Comparison of ENCODE assay signal across 9 cellular contexts in the genomic region with DNA sequence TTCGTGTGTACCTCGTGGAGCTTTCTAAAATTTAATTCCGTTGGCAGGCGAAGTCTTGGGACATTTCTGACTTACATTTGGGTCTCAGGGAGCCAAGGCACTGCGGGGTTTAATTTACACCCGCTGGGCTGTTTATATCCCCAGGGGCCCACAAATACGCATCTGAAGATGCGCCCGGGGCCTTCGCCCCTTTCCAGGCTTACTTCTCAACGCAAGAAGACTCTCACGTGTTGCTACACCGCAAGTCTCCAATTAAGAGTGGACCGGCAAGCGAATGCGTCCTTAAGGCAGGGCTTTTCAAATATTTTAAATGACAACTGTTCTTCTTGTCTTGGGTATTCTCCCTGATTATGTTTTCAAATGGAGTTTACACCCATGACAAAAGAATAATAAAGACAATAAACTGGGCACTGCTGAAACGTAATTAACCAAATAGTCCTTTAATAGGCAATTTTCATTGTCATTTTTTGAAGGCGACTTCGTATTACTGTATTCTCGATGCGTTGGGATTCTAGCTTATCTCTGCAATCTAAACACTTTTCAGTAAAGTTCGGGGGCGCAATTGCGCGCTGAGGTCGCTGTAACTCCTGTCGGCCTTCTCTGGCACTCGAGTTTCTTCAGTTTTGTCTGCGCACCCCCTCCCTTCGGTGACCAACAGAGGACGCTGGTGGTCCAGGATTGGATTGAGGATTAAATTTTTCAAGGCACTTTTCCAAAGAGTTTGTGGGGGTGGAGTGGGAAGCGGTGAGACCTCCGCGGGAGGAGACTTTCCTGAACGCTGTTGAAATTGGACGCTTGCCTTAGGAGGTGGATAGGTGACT. TPM values are rescaled to one million over a fixed set of nuclear protein-coding genes. Genes with fewer than 3 reads are reported as not detected.
DNase-seq lines count a peak whose midpoint lies in the region; ATAC-seq and TF ChIP-seq lines count a peak whose summit lies in the region.
"Had no signal": no experiment of that assay in that cellular context is flagged by ENCODE, and none has a peak within 500 bp of the region (broad histone marks: within the 10 kb centered on the region; RNA-seq: fewer than 3 reads in every experiment).

No MANE protein-coding gene starts in this region.

- H3K9me3 ChIP-seq in heart right ventricle, result no peaks in the 10 kb centered on the region
- H3K9me3 ChIP-seq in psoas muscle, result no peaks in the 10 kb centered on the region
- no peaks in the 10 kb centered on the region for H3K9me3 ChIP-seq in Karpas-422 (ENCODE audit: low read length)

- peak overlapping the region; percentile 18; the same call in 1 of the 2 replicates for H3K9ac ChIP-seq in KMS-11
- no peak overlapping the region for H3K9ac ChIP-seq in Karpas-422 (ENCODE audit: low read length)

- H3K9me2 ChIP-seq in Karpas-422 (replicated peaks; ENCODE audit: insufficient read depth, low read length), result no peaks in the 10 kb centered on the region

- H3K4me2 ChIP-seq in KMS-11, result peak overlapping the region; percentile 79
- no peak overlapping the region for H3K4me2 ChIP-seq in Karpas-422 (ENCODE audit: low read depth, low read length, poor library complexity, severe bottlenecking)

- H3K4me1 Mint-ChIP-seq in activated T-helper 2 cell treated with anti-CD3 and anti-CD28 coated beads, Interferon-gamma antibody, Interleukin-2, Interleukin-4, amounts not matched to agents 10 μg/mL and 5 μg/mL and 100 μg/mL, durations not matched to agents 14 hours and 24 hours and 36 hours (ENCODE audit: low read depth), result peaks cover 25% of the 10 kb centered on the region

- H3K27ac Mint-ChIP-seq in activated T-helper 2 cell treated with anti-CD3 and anti-CD28 coated beads, Interferon-gamma antibody, Interleukin-2, Interleukin-4, amounts not matched to agents 10 μg/mL and 5 μg/mL and 100 μg/mL, durations not matched to agents 14 hours and 24 hours and 36 hours, result no peak overlapping the region
- H3K27ac Mint-ChIP-seq: CD4-positive, CD25-positive, alpha-beta regulatory T cell had no signal

- intact Hi-C loops in activated T-helper 2 cell treated with anti-CD3 and anti-CD28 coated beads, Interferon-gamma antibody, Interleukin-2, Interleukin-4, amounts not matched to agents 10 μg/mL and 5 μg/mL and 100 μg/mL, durations not matched to agents 14 hours and 24 hours and 36 hours (cut with micrococcal nuclease), result loop anchor here (2.0 kb wide), 1 partner anchor 1333 kb away; no protein-coding TSS in a partner anchor
- intact Hi-C loops in heart right ventricle (cut with DNase I), result loop anchor here (1.0 to 10.0 kb wide), 16 partner anchors 293 to 1333 kb away; no protein-coding TSS in a partner anchor
- intact Hi-C loops in psoas muscle (cut with DNase I), result loop anchor here (2.0 kb wide), 1 partner anchor 1167 kb away; no protein-coding TSS in a partner anchor

- H3K79me2 ChIP-seq in KMS-11 (ENCODE audit: insufficient read depth, low read depth) (no peaks in the 10 kb centered on the region), Karpas-422 (ENCODE audit: low read length) (no peaks in the 10 kb centered on the region)

- no peaks in the 10 kb centered on the region for H3K9me3 Mint-ChIP-seq in activated T-helper 2 cell treated with anti-CD3 and anti-CD28 coated beads, Interferon-gamma antibody, Interleukin-2, Interleukin-4, amounts not matched to agents 10 μg/mL and 5 μg/mL and 100 μg/mL, durations not matched to agents 14 hours and 24 hours and 36 hours

- no peaks in the 10 kb centered on the region for H3K36me3 Mint-ChIP-seq in activated T-helper 2 cell treated with anti-CD3 and anti-CD28 coated beads, Interferon-gamma antibody, Interleukin-2, Interleukin-4, amounts not matched to agents 10 μg/mL and 5 μg/mL and 100 μg/mL, durations not matched to agents 14 hours and 24 hours and 36 hours (ENCODE audit: low read depth)
- H3K36me3 Mint-ChIP-seq: CD4-positive, CD25-positive, alpha-beta regulatory T cell had no signal

- peak; percentile 6 to 79 (median 55) for ATAC-seq in heart right ventricle
- ATAC-seq in psoas muscle, result peak in 3 of 4 donors; percentile 14 to 59 (median 29)
- no peak for ATAC-seq in HG03095 (IDR thresholded peaks at IDR 0.05; ENCODE audit: unreplicated experiment)

- H3K27ac ChIP-seq in KMS-11 (no peak overlapping the region), heart right ventricle (peak overlapping the region in 9 of 10 donors; percentile 11 to 77 (median 69)), psoas muscle (no peak overlapping the region), Karpas-422 (ENCODE audit: low read length) (no peak overlapping the region)

- H3K27me3 Mint-ChIP-seq in activated T-helper 2 cell treated with anti-CD3 and anti-CD28 coated beads, Interferon-gamma antibody, Interleukin-2, Interleukin-4, amounts not matched to agents 10 μg/mL and 5 μg/mL and 100 μg/mL, durations not matched to agents 14 hours and 24 hours and 36 hours (ENCODE audit: low read depth), result peaks cover 60% of the 10 kb centered on the region

- peak; percentile 37 for DNase-seq in NCI-H1092 treated with DMSO at 0.1 percent for 48 hours (lab: John Stamatoyannopoulos, UW)
- DNase-seq in NCI-H1092 (lab: John Stamatoyannopoulos, UW), result no peak
- DNase-seq in activated T-helper 2 cell treated with anti-CD3 and anti-CD28 coated beads, Interferon-gamma antibody, Interleukin-2, Interleukin-4, amounts not matched to agents 10 μg/mL and 5 μg/mL and 100 μg/mL, durations not matched to agents 14 hours and 24 hours and 36 hours (ENCODE audit: low spot score), result no peak
- peak; percentile 57 to 78 for DNase-seq in heart right ventricle
- DNase-seq in psoas muscle, result peak; percentile 51 to 65
- no peak for DNase-seq in Karpas-422

- no peaks in the 10 kb centered on the region for H3K36me3 ChIP-seq in KMS-11 (ENCODE audit: insufficient read depth)
- H3K36me3 ChIP-seq in heart right ventricle, result peaks cover 0 to 4% (median 0%) of the 10 kb centered on the region in 9 donors
- H3K36me3 ChIP-seq in psoas muscle (ENCODE audit: insufficient read depth in 1 of 2, low read depth in 1 of 2), result no peaks in the 10 kb centered on the region
- H3K36me3 ChIP-seq in Karpas-422 (ENCODE audit: insufficient read depth, low read length), result no peaks in the 10 kb centered on the region

- H3K4me3 Mint-ChIP-seq in activated T-helper 2 cell treated with anti-CD3 and anti-CD28 coated beads, Interferon-gamma antibody, Interleukin-2, Interleukin-4, amounts not matched to agents 10 μg/mL and 5 μg/mL and 100 μg/mL, durations not matched to agents 14 hours and 24 hours and 36 hours (ENCODE audit: low read depth), result peak overlapping the region; percentile 26

- H3K4me3 ChIP-seq in KMS-11 (IDR thresholded peaks at IDR 0.05; ENCODE audit: insufficient read depth, low read depth, low read length), result no peak overlapping the region
- peak overlapping the region; percentile 24 to 77 (median 64) for H3K4me3 ChIP-seq in heart right ventricle
- peak overlapping the region; percentile 65 for H3K4me3 ChIP-seq in psoas muscle
- no peak overlapping the region for H3K4me3 ChIP-seq in Karpas-422 (ENCODE audit: low read length)

- no peaks in the 10 kb centered on the region; the same call in 1 of the 2 replicates for H3K27me3 ChIP-seq in KMS-11 (ENCODE audit: insufficient read depth, low read depth)
- H3K27me3 ChIP-seq in heart right ventricle, result peaks cover 0 to 66% (median 0%) of the 10 kb centered on the region in 7 donors
- H3K27me3 ChIP-seq in psoas muscle (ENCODE audit: insufficient read depth in 3 of 3, low read length in 2 of 3), result peaks cover 0 to 61% (median 16%) of the 10 kb centered on the region in 3 donors
- H3K27me3 ChIP-seq in Karpas-422 (ENCODE audit: low read length), result no peaks in the 10 kb centered on the region

- TF ChIP-seq CTCF in KMS-11 (conservative IDR thresholded peaks at IDR 0.05; ENCODE audit: low read depth, low read length), result peak; percentile 97
- peak; percentile 68 to 98 (median 95) for TF ChIP-seq CTCF in heart right ventricle (IDR thresholded peaks at IDR 0.05)
- TF ChIP-seq CTCF in psoas muscle (IDR thresholded peaks at IDR 0.05), result peak; percentile 59

- H3K4me1 ChIP-seq in KMS-11 (ENCODE audit: low read depth, poor library complexity, severe bottlenecking) (peaks cover 29% of the 10 kb centered on the region), heart right ventricle (peaks cover 5 to 64% (median 47%) of the 10 kb centered on the region in 9 donors), psoas muscle (peaks cover 16% of the 10 kb centered on the region), Karpas-422 (ENCODE audit: low read length) (no peaks in the 10 kb centered on the region)

- 5 to 6% methylated on average over 36 of the region's 36 CpGs for WGBS in heart right ventricle, 2 donors
- WGBS in psoas muscle, 3 donors, result 6 to 16% (median 15%) methylated on average over 36 of the region's 36 CpGs

- peak overlapping the region; percentile 82 for H2AFZ ChIP-seq in KMS-11 (ENCODE audit: low read depth)
- no peak overlapping the region for H2AFZ ChIP-seq in Karpas-422 (ENCODE audit: low read length)

- no peaks in the 10 kb centered on the region for H4K20me1 ChIP-seq in KMS-11 (ENCODE audit: insufficient read depth)
- H4K20me1 ChIP-seq in Karpas-422 (ENCODE audit: insufficient read depth, low read depth, low read length), result no peaks in the 10 kb centered on the region

RNA-seq across cellular contexts. Expression of a gene that starts 0.8 kb away (rescaled TPM):
- 0.41 and 0.48 TPM in 2 replicates for total RNA-seq in activated T-helper 2 cell treated with anti-CD3 and anti-CD28 coated beads, Interferon-gamma antibody, Interleukin-2, Interleukin-4, amounts not matched to agents 10 μg/mL and 5 μg/mL and 100 μg/mL, durations not matched to agents 14 hours and 24 hours and 36 hours
- total RNA-seq in heart right ventricle (100 to 1,000 TPM in 1 of 10 donors, 10 to 100 TPM in 9; 32.1 to 104 (median 63.7) TPM), psoas muscle (10 to 100 TPM; 13.9 to 62.6 (median 38.7) TPM)
- polyA plus RNA-seq in heart right ventricle (100 to 1,000 TPM in 1 of 2 donors, 10 to 100 TPM in 1; 82.8 to 183 TPM), psoas muscle (100 to 1,000 TPM in 1 of 3 donors, 10 to 100 TPM in 2; 19.8 to 114 (median 26.4) TPM)
- total RNA-seq in Karpas-422 (2014; rRNA removed; shearing (Covaris generic); ENCODE audit: low replicate concordance), result not detected in 2 replicates

RNA-seq across cellular contexts. Expression of a gene that starts 33.6 kb away (rescaled TPM):
- not detected in 2 replicates for total RNA-seq in activated T-helper 2 cell treated with anti-CD3 and anti-CD28 coated beads, Interferon-gamma antibody, Interleukin-2, Interleukin-4, amounts not matched to agents 10 μg/mL and 5 μg/mL and 100 μg/mL, durations not matched to agents 14 hours and 24 hours and 36 hours
- total RNA-seq in heart right ventricle (not detected), psoas muscle (not detected)
- polyA plus RNA-seq in heart right ventricle (under 1 TPM in 1 of 2 donors, not detected in 1; 0.03 TPM), psoas muscle (not detected)
- total RNA-seq in Karpas-422 (2014; rRNA removed; shearing (Covaris generic); ENCODE audit: low replicate concordance), result not detected in 2 replicates
- total RNA-seq: CD4-positive, CD25-positive, alpha-beta regulatory T cell had no signal
- polyA plus RNA-seq: CD4-positive, CD25-positive, alpha-beta regulatory T cell had no signal

RNA-seq across cellular contexts. Expression of a gene that starts 49.0 kb away (rescaled TPM):
- not detected in 2 replicates for total RNA-seq in activated T-helper 2 cell treated with anti-CD3 and anti-CD28 coated beads, Interferon-gamma antibody, Interleukin-2, Interleukin-4, amounts not matched to agents 10 μg/mL and 5 μg/mL and 100 μg/mL, durations not matched to agents 14 hours and 24 hours and 36 hours
- total RNA-seq in heart right ventricle (not detected), psoas muscle (not detected)
- polyA plus RNA-seq in heart right ventricle (not detected), psoas muscle (not detected)
- not detected in 2 replicates for total RNA-seq in Karpas-422 (2014; rRNA removed; shearing (Covaris generic); ENCODE audit: low replicate concordance)
- total RNA-seq: CD4-positive, CD25-positive, alpha-beta regulatory T cell had no signal
- polyA plus RNA-seq: CD4-positive, CD25-positive, alpha-beta regulatory T cell had no signal

Comparison
In these comparisons a context has a peak if more than half of its experiments do, and no peak if none do; other contexts are left out.
1. DNase-seq: peak in NCI-H1092 treated with DMSO at 0.1 percent for 48 hours (single experiment), heart right ventricle (2 of 2) and psoas muscle (2 of 2); none in NCI-H1092 (single experiment), activated T-helper 2 cell treated with anti-CD3 and anti-CD28 coated beads, Interferon-gamma antibody, Interleukin-2, Interleukin-4, amounts not matched to agents 10 μg/mL and 5 μg/mL and 100 μg/mL, durations not matched to agents 14 hours and 24 hours and 36 hours (single experiment) and Karpas-422 (single experiment).
2. H3K27ac ChIP-seq: peak in heart right ventricle (9 of 10); none in KMS-11 (single experiment), psoas muscle (single experiment) and Karpas-422 (single experiment).
3. H3K4me3 ChIP-seq: peak in heart right ventricle (10 of 10) and psoas muscle (single experiment); none in KMS-11 (single experiment) and Karpas-422 (single experiment).
4. RNA of a gene that starts 0.8 kb away (total RNA-seq): 32.1 to 104 TPM in heart right ventricle and 13.9 to 62.6 TPM in psoas muscle; 0.41 to 0.48 TPM in activated T-helper 2 cell treated with anti-CD3 and anti-CD28 coated beads, Interferon-gamma antibody, Interleukin-2, Interleukin-4, amounts not matched to agents 10 μg/mL and 5 μg/mL and 100 μg/mL, durations not matched to agents 14 hours and 24 hours and 36 hours and not detected in Karpas-422; every median in the first group is over 10 times any median in the second.
5. Peak in every context shown above with its lines, with median percentiles within 50 percentile points of each other: CTCF ChIP-seq.